Comparison of ENCODE assay signal across 18 cellular contexts in genomic region chr5:143165049-143165448, GRCh38.
DNase-seq lines count a peak whose midpoint lies in the region; ATAC-seq, FAIRE-seq and TF ChIP-seq lines count a peak whose summit lies in the region.
"Had no signal": no experiment of that assay in that cellular context is flagged by ENCODE, and none has a peak within 500 bp of the region (broad histone marks: within the 10 kb centered on the region; RNA-seq: fewer than 3 reads in every experiment).

No MANE protein-coding gene starts in this region.

- H3K36me3 Mint-ChIP-seq in CD14-positive monocyte = peaks cover 68 to 75% of the 10 kb centered on the region in 2 donors
- peaks cover 8% of the 10 kb centered on the region for H3K36me3 Mint-ChIP-seq in stimulated activated memory B cell treated with anti-CD40 and anti-IgM and Interleukin-4, amounts not matched to agents 10 μg/mL and 1 μg/mL and 100 μg/mL, for 72 hours

- H3K79me2 ChIP-seq in GM12878 (ENCODE audit: control insufficient read depth, insufficient read depth, low read length) = no peaks in the 10 kb centered on the region

- H3K4me3 ChIP-seq in GM12878 = no peak overlapping the region
- H3K4me3 ChIP-seq: SJSA1 had no signal

- TF ChIP-seq POLR2A in GM19099 (IDR thresholded peaks at IDR 0.05; ENCODE audit: extremely low read depth, insufficient read length, low read depth) = peak; percentile 24
- TF ChIP-seq POLR2A in GM12878 (IDR thresholded peaks at IDR 0.05; ENCODE audit: low read depth, low read length) = no peak

- intact Hi-C loops in CD14-positive monocyte (cut with micrococcal nuclease) = no loop called here
- intact Hi-C loops in GM12878 (cut with micrococcal nuclease; ENCODE audit: unreplicated experiment) = loop anchor here (5.0 kb wide), 1 partner anchor 237 kb away; the partner anchor contains the start of gene NR3C1

- peak overlapping the region in 1 of 2 donors; percentile 78 for H3K4me3 Mint-ChIP-seq in CD14-positive monocyte
- no peak overlapping the region for H3K4me3 Mint-ChIP-seq in stimulated activated memory B cell treated with anti-CD40 and anti-IgM and Interleukin-4, amounts not matched to agents 10 μg/mL and 1 μg/mL and 100 μg/mL, for 72 hours

- 0 out of 3 replicates have a peak, but pooled peaks have one; percentile 10 for ATAC-seq in GM12878
- ATAC-seq in stimulated activated memory B cell treated with anti-CD40 and anti-IgM and Interleukin-4, amounts not matched to agents 10 μg/mL and 1 μg/mL and 100 μg/mL, for 72 hours = no peak
- ATAC-seq in GM21528 (IDR thresholded peaks at IDR 0.05; ENCODE audit: low FRiP score, unreplicated experiment) = no peak
- ATAC-seq in GM21515 (IDR thresholded peaks at IDR 0.05; ENCODE audit: unreplicated experiment) = no peak
- ATAC-seq: HepG2, PC-3 had no signal

- H2AFZ ChIP-seq in GM12878 (ENCODE audit: control insufficient read depth, low read depth, low read length) = no peak overlapping the region; the same call in 1 of the 2 replicates

- no peak for TF ChIP-seq EP300 in GM12878 (IDR thresholded peaks at IDR 0.05; ENCODE audit: borderline replicate concordance in 1 of 2, control insufficient read depth in 1 of 2, low read depth in 2 of 2, low read length in 2 of 2)

- peak overlapping the region; percentile 78 to 88 (median 87) for H3K27ac Mint-ChIP-seq in CD14-positive monocyte
- H3K27ac Mint-ChIP-seq in stimulated activated memory B cell treated with anti-CD40 and anti-IgM and Interleukin-4, amounts not matched to agents 10 μg/mL and 1 μg/mL and 100 μg/mL, for 72 hours = peak overlapping the region; percentile 33

- no peaks in the 10 kb centered on the region; the same call in 1 of the 2 replicates for H3K4me1 ChIP-seq in GM12878 (ENCODE audit: control insufficient read depth, insufficient read depth, low read length)

- FAIRE-seq in GM12878 (lab: Jason Lieb, UNC) = no peak
- FAIRE-seq: A204.1, HepG2 had no signal

- H3K4me2 ChIP-seq in GM12878 (ENCODE audit: control insufficient read depth, insufficient read depth) = peak overlapping the region; percentile 11; the same call in 1 of the 2 replicates

- H3K9ac ChIP-seq in GM12878 (ENCODE audit: control insufficient read depth, insufficient read depth, low read length) = no peak overlapping the region

- CTCF ChIA-PET in GM12878 (lab: Yijun Ruan, JAX) = interaction anchor here (1.0 to 1.6 kb wide), 3 partner anchors 9 to 34 kb away, joined by 3 to 5 read pairs (median 4); no protein-coding TSS in a partner anchor

- in situ Hi-C loops in GM12878 (cut with MboI) = no loop called here

- no peak overlapping the region; the same call in 1 of the 2 replicates for H3K27ac ChIP-seq in GM12878 (ENCODE audit: control insufficient read depth, insufficient read depth)
- H3K27ac ChIP-seq: SJSA1 had no signal

- RAD21 ChIA-PET in GM12878 (lab: Charles Lee; ENCODE audit: unreplicated experiment) = interaction anchor here (0.6 to 3.3 kb wide), 7 partner anchors 10 to 42 kb away, joined by 3 to 8 read pairs (median 3); no protein-coding TSS in a partner anchor

- DNase-seq in CD14-positive monocyte (ENCODE audit: low spot score) (no peak), GM12878 (ENCODE audit: low read depth, low spot score) (no peak)
- no peak for DNase-seq in effector CD8-positive, alpha-beta T cell (lab: John Stamatoyannopoulos, UW)
- DNase-seq: DMS79 treated with DMSO at 0.1 percent for 48 hours, KBM-7, NCI-H1417, NCI-H187 treated with DMSO at 0.1 percent for 48 hours, NCI-H2227 treated with DMSO at 0.1 percent for 48 hours, NCI-H510A treated with DMSO at 0.1 percent for 48 hours, NCI-H82, PC-3 had no signal

- TF ChIP-seq RAD21 in GM12878 (IDR thresholded peaks at IDR 0.05; ENCODE audit: insufficient read depth, low read depth, low read length) = no peak

- H3K27me3 ChIP-seq in GM12878 (replicated peaks in 1 of 2; ENCODE audit: control insufficient read depth in 2 of 2, insufficient read depth in 2 of 2, low read length in 1 of 2) = no peaks in the 10 kb centered on the region
- H3K27me3 ChIP-seq: SJSA1 had no signal

- no peaks in the 10 kb centered on the region for H4K20me1 ChIP-seq in GM12878 (ENCODE audit: control insufficient read depth, insufficient read depth)

- H3K27me3 Mint-ChIP-seq in CD14-positive monocyte (ENCODE audit: low read depth in 3 of 3) = peaks cover 0 to 2% (median 0%) of the 10 kb centered on the region in 3 donors
- no peaks in the 10 kb centered on the region for H3K27me3 Mint-ChIP-seq in stimulated activated memory B cell treated with anti-CD40 and anti-IgM and Interleukin-4, amounts not matched to agents 10 μg/mL and 1 μg/mL and 100 μg/mL, for 72 hours

- no peaks in the 10 kb centered on the region; a peak in 1 of 4 replicates for H3K36me3 ChIP-seq in GM12878 (ENCODE audit: control insufficient read depth in 2 of 2, insufficient read depth in 2 of 2, low read length in 1 of 2)
- H3K36me3 ChIP-seq: SJSA1 had no signal

- no peaks in the 10 kb centered on the region for H3K9me3 ChIP-seq in GM12878 (replicated peaks; ENCODE audit: control insufficient read depth, insufficient read depth, low read length)

- POLR2A ChIA-PET in GM12878 (lab: Charles Lee) = interaction anchor here (1.1 kb wide), 1 partner anchor 10 kb away, joined by 3 read pairs; no protein-coding TSS in a partner anchor

- 31% methylated on average over 7 of the region's 7 CpGs for WGBS in GM12878 (ENCODE audit: insufficient coverage, insufficient replicate concordance, low lambda C conversion rate, missing lambda C conversion rate)

- TF ChIP-seq CTCF in CD14-positive monocyte (IDR thresholded peaks at IDR 0.05) (no peak), GM12878 (IDR thresholded peaks at IDR 0.05 in 2 of 3, conservative IDR thresholded peaks at IDR 0.05 in 1 of 3; ENCODE audit: control insufficient read depth in 2 of 3, extremely low read depth in 1 of 3, insufficient read depth in 1 of 3, low read depth in 3 of 3, low read length in 3 of 3) (no peak)

- peaks cover 39% of the 10 kb centered on the region for H3K4me1 Mint-ChIP-seq in CD14-positive monocyte
- H3K4me1 Mint-ChIP-seq in stimulated activated memory B cell treated with anti-CD40 and anti-IgM and Interleukin-4, amounts not matched to agents 10 μg/mL and 1 μg/mL and 100 μg/mL, for 72 hours = peaks cover 11% of the 10 kb centered on the region

- BruUV-seq in GM12878 (replicated peaks; lab: Mats Ljungman, UMichigan) = no TSS peak

- SMC1A ChIA-PET in GM12878 (lab: Charles Lee; ENCODE audit: uncharacterized antibody, unreplicated experiment) = interaction anchor here (0.7 to 2.9 kb wide), 17 partner anchors 8 to 141 kb away, joined by 3 to 15 read pairs (median 5); no protein-coding TSS in a partner anchor

- no peaks in the 10 kb centered on the region for H3K9me3 Mint-ChIP-seq in CD14-positive monocyte
- no peaks in the 10 kb centered on the region for H3K9me3 Mint-ChIP-seq in stimulated activated memory B cell treated with anti-CD40 and anti-IgM and Interleukin-4, amounts not matched to agents 10 μg/mL and 1 μg/mL and 100 μg/mL, for 72 hours

TF ChIP-seq in GM12878, 131 proteins besides CTCF, POLR2A, EP300 and RAD21:
- TF ChIP-seq LARP7 (IDR thresholded peaks at IDR 0.05) = no peak
- no peak for TF ChIP-seq KAT2A (conservative IDR thresholded peaks at IDR 0.05; ENCODE audit: control insufficient read depth, low read depth, low read length)
- no peak for TF ChIP-seq SMAD1 (IDR thresholded peaks at IDR 0.05; ENCODE audit: low read depth, partially characterized antibody)
- no peak for TF ChIP-seq HCFC1 (IDR thresholded peaks at IDR 0.05; ENCODE audit: low read length)
- no peak for TF ChIP-seq ASH2L (IDR thresholded peaks at IDR 0.05; ENCODE audit: borderline replicate concordance, low read depth)
- TF ChIP-seq FOXM1 (IDR thresholded peaks at IDR 0.05; ENCODE audit: low read depth, low read length) = no peak
- TF ChIP-seq ZNF274 (IDR thresholded peaks at IDR 0.05; ENCODE audit: insufficient read depth, insufficient read length) = no peak
- no peak for TF ChIP-seq EED (IDR thresholded peaks at IDR 0.05; ENCODE audit: low read depth)
- TF ChIP-seq FOS (IDR thresholded peaks at IDR 0.05; ENCODE audit: borderline replicate concordance, extremely low read depth, insufficient read length) = no peak
- no peak for TF ChIP-seq ELK1 (IDR thresholded peaks at IDR 0.05; ENCODE audit: low read depth, low read length)
- TF ChIP-seq SMC3 (IDR thresholded peaks at IDR 0.05; ENCODE audit: borderline replicate concordance, low read length) = no peak
- no peak for TF ChIP-seq GABPA (IDR thresholded peaks at IDR 0.05; ENCODE audit: low read depth)
